In the genomic region with DNA sequence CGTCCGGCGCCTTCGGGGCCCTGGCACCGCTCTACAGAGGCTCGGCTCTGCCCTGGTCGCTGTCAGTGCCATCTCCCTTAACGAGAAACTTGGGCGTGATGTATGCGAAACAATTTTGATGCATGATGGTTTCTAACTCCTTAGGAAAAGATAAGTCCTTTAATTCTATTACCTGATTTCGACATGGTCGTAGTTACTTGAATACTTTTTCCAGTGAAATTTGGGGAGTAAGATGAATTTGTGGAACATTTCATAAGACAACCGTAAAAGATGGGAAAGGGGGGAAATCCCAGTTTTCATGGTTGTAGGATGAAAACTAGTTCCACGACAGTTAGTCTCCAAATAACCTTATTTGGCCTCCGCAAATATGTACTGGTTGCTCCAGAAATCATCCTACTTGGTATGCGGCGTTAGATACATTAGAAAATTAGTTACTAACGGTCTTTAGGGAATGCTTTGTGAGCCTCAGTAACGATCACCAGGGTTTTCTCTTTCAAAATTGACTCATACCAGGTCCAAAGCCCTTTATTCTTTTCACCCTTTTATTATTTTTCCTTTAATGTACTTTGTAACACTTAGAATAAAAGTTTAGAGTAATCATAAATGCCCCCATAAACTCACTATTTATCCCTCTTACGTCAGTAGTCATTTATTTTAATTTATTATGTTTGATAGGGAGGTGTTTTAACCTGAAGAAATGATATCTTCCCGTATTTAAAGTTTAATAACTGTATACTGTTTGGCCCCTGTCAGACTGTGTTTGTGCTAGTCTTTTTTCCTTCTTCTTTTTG, we compare ENCODE assay signal across 8 cellular contexts. TPM values are rescaled to one million over a fixed set of nuclear protein-coding genes. Genes with fewer than 3 reads are reported as not detected.
A peak's percentile ranks its signal among the peaks of the same experiment; 100 is the strongest.
DNase-seq lines count a peak whose midpoint lies in the region; ATAC-seq, FAIRE-seq and TF ChIP-seq lines count a peak whose summit lies in the region.

No MANE protein-coding gene starts in this region.

- ATAC-seq in pancreas = no peak
- no peak for ATAC-seq in HG03342 (IDR thresholded peaks at IDR 0.05; ENCODE audit: unreplicated experiment)

- intact Hi-C loops in pancreas (cut with DNase I) = loop anchor here in 1 of 3 donors (10.0 kb wide), 1 partner anchor 261 kb away; no protein-coding TSS in a partner anchor

- H3K4me1 ChIP-seq in esophagus (ENCODE audit: control insufficient read depth in 2 of 2, insufficient read depth in 2 of 2, low read length in 1 of 2) (no peaks in the 10 kb centered on the region), pancreas (peaks cover 0 to 9% (median 5%) of the 10 kb centered on the region in 3 donors)

- H3K4me3 Mint-ChIP-seq in activated naive CD4-positive, alpha-beta T cell treated with anti-CD3 and anti-CD28 coated beads, Interleukin-2, amount 10 ng/mL, durations not matched to agents 7 days and 5 days = peak overlapping the region; percentile 75

- no peak for DNase-seq in activated naive CD4-positive, alpha-beta T cell treated with anti-CD3 and anti-CD28 coated beads, Interleukin-2, amount 10 ng/mL, durations not matched to agents 7 days and 5 days
- DNase-seq in activated naive CD4-positive, alpha-beta T cell treated with anti-CD3 and anti-CD28 coated beads, Interleukin-2, amount 50 U/mL, for 16 hours = no peak
- DNase-seq in RKO (ENCODE audit: low spot score) (peak; percentile 45), pancreas (no peak), DMS153 treated with DMSO at 0.1 percent for 48 hours (lab: John Stamatoyannopoulos, UW; ENCODE audit: unreplicated experiment) (no peak)
- no peak for DNase-seq in activated effector memory CD4-positive, alpha-beta T cell treated with Interleukin-2 at 50 U/mL for 16 hours

- no peak for FAIRE-seq in pancreas (lab: Jason Lieb, UNC)

- CTCF ChIA-PET in activated naive CD4-positive, alpha-beta T cell treated with anti-CD3 and anti-CD28 coated beads, Interleukin-2, amount 10 ng/mL, durations not matched to agents 7 days and 5 days (lab: Charles Lee) = no interaction called here

- no peak overlapping the region for H3K27ac Mint-ChIP-seq in activated naive CD4-positive, alpha-beta T cell treated with anti-CD3 and anti-CD28 coated beads, Interleukin-2, amount 10 ng/mL, durations not matched to agents 7 days and 5 days

- H3K36me3 ChIP-seq in esophagus (ENCODE audit: control insufficient read depth in 2 of 2, insufficient read depth in 2 of 2, low read length in 1 of 2) = no peaks in the 10 kb centered on the region
- no peaks in the 10 kb centered on the region for H3K36me3 ChIP-seq in pancreas

- peaks cover 30% of the 10 kb centered on the region for H3K27me3 Mint-ChIP-seq in activated naive CD4-positive, alpha-beta T cell treated with anti-CD3 and anti-CD28 coated beads, Interleukin-2, amount 10 ng/mL, durations not matched to agents 7 days and 5 days

- H3K36me3 Mint-ChIP-seq in activated naive CD4-positive, alpha-beta T cell treated with anti-CD3 and anti-CD28 coated beads, Interleukin-2, amount 10 ng/mL, durations not matched to agents 7 days and 5 days = peaks cover 2% of the 10 kb centered on the region

- no peaks in the 10 kb centered on the region for H3K27me3 ChIP-seq in esophagus (ENCODE audit: control insufficient read depth in 1 of 2, insufficient read depth in 2 of 2, low read length in 2 of 2)
- H3K27me3 ChIP-seq in pancreas = no peaks in the 10 kb centered on the region

- no peak for TF ChIP-seq CTCF in pancreas (IDR thresholded peaks at IDR 0.05)

- no peaks in the 10 kb centered on the region for H3K9me3 ChIP-seq in esophagus (ENCODE audit: control insufficient read depth in 2 of 2, insufficient read depth in 1 of 2, low read depth in 1 of 2, low read length in 1 of 2)
- no peaks in the 10 kb centered on the region for H3K9me3 ChIP-seq in pancreas

- no peaks in the 10 kb centered on the region for H3K9me3 Mint-ChIP-seq in activated naive CD4-positive, alpha-beta T cell treated with anti-CD3 and anti-CD28 coated beads, Interleukin-2, amount 10 ng/mL, durations not matched to agents 7 days and 5 days

- H3K27ac ChIP-seq in esophagus (ENCODE audit: low read depth in 2 of 2, low read length in 1 of 2) (peak overlapping the region; percentile 83 to 85), pancreas (peak overlapping the region in 2 of 4 donors; percentile 74 to 77)

- H3K4me1 Mint-ChIP-seq in activated naive CD4-positive, alpha-beta T cell treated with anti-CD3 and anti-CD28 coated beads, Interleukin-2, amount 10 ng/mL, durations not matched to agents 7 days and 5 days = peaks cover 30% of the 10 kb centered on the region

- H3K4me3 ChIP-seq in esophagus (ENCODE audit: low read depth in 1 of 2, low read length in 2 of 2) (peak overlapping the region; percentile 70 to 79), pancreas (peak overlapping the region; percentile 76 to 94 (median 86))

- WGBS in esophagus, 2 donors = 11 to 13% methylated on average over 21 of the region's 21 CpGs
- 12 to 18% methylated on average over 21 of the region's 21 CpGs for WGBS in pancreas, 2 donors

RNA-seq across cellular contexts. Expression of gene TWSG1, which starts 0.9 kb away (rescaled TPM):
- polyA plus RNA-seq in esophagus (10 to 100 TPM in 1 of 2 donors, 1 to 10 TPM in 1; 5.2 to 10.2 TPM), pancreas (1 to 10 TPM; 2.5 to 7.0 TPM)
- 10 to 100 TPM in 2 of 6 donors, 1 to 10 TPM in 4; 4.1 to 13.7 (median 6.1) TPM for total RNA-seq in pancreas
